ENCODE assay signal across 2 cellular contexts in the genomic region with DNA sequence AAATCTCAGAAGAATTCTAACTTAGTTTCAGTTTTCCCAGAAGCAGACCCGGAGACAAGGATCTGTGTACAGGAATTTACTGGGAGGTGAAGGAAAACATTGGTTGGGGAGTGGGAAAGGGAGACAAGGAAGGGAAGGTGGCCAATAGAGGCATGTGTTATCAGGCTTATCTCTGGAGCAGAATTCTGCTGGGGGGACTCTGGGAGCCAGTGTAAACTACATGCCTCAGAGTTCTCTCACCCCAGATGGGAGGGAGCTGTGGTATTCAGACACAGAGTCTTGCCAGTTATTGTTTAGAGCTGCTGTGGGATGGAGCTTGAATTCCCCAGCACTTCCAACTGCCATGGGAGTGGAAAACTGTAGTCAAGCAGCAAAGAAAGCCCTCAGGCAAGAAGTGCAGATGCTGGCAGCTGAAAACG.
TF ChIP-seq lines count a peak whose summit lies in the region.

No MANE protein-coding gene starts in this region.

TF ChIP-seq in A549, 52 proteins besides CTCF, POLR2A, EP300 and RAD21:
- no peak for TF ChIP-seq FOXS1 (CRISPR knock-in tag; IDR thresholded peaks at IDR 0.05)
- no peak for TF ChIP-seq JUN (IDR thresholded peaks at IDR 0.05)
- TF ChIP-seq FOSB (CRISPR knock-in tag; IDR thresholded peaks at IDR 0.05) = no peak
- TF ChIP-seq TFCP2L1 (CRISPR knock-in tag; IDR thresholded peaks at IDR 0.05) = no peak
- no peak for TF ChIP-seq HDAC2 (IDR thresholded peaks at IDR 0.05)

TF ChIP-seq in GM23338, 12 proteins besides CTCF, POLR2A, EP300 and RAD21:
- TF ChIP-seq CREB1 (CRISPR knock-in tag; IDR thresholded peaks at IDR 0.05; ENCODE audit: low read depth) (no peak), EZH2phosphoT487 (IDR thresholded peaks at IDR 0.05; ENCODE audit: unreplicated experiment) (no peak), STAT1 (IDR thresholded peaks at IDR 0.05; ENCODE audit: unreplicated experiment) (no peak), EZH2 (IDR thresholded peaks at IDR 0.05; ENCODE audit: low read depth, unreplicated experiment) (no peak), POLR2AphosphoS5 (IDR thresholded peaks at IDR 0.05; ENCODE audit: low read depth) (no peak), NANOG (IDR thresholded peaks at IDR 0.05; ENCODE audit: borderline replicate concordance) (no peak), ZNF331 (CRISPR knock-in tag; IDR thresholded peaks at IDR 0.05; ENCODE audit: low read depth) (no peak), JUNB (IDR thresholded peaks at IDR 0.05; ENCODE audit: unreplicated experiment) (no peak), ZNF114 (CRISPR knock-in tag; IDR thresholded peaks at IDR 0.05) (no peak), REST (IDR thresholded peaks at IDR 0.05; ENCODE audit: unreplicated experiment) (no peak)
- TF ChIP-seq, protein P1, sequence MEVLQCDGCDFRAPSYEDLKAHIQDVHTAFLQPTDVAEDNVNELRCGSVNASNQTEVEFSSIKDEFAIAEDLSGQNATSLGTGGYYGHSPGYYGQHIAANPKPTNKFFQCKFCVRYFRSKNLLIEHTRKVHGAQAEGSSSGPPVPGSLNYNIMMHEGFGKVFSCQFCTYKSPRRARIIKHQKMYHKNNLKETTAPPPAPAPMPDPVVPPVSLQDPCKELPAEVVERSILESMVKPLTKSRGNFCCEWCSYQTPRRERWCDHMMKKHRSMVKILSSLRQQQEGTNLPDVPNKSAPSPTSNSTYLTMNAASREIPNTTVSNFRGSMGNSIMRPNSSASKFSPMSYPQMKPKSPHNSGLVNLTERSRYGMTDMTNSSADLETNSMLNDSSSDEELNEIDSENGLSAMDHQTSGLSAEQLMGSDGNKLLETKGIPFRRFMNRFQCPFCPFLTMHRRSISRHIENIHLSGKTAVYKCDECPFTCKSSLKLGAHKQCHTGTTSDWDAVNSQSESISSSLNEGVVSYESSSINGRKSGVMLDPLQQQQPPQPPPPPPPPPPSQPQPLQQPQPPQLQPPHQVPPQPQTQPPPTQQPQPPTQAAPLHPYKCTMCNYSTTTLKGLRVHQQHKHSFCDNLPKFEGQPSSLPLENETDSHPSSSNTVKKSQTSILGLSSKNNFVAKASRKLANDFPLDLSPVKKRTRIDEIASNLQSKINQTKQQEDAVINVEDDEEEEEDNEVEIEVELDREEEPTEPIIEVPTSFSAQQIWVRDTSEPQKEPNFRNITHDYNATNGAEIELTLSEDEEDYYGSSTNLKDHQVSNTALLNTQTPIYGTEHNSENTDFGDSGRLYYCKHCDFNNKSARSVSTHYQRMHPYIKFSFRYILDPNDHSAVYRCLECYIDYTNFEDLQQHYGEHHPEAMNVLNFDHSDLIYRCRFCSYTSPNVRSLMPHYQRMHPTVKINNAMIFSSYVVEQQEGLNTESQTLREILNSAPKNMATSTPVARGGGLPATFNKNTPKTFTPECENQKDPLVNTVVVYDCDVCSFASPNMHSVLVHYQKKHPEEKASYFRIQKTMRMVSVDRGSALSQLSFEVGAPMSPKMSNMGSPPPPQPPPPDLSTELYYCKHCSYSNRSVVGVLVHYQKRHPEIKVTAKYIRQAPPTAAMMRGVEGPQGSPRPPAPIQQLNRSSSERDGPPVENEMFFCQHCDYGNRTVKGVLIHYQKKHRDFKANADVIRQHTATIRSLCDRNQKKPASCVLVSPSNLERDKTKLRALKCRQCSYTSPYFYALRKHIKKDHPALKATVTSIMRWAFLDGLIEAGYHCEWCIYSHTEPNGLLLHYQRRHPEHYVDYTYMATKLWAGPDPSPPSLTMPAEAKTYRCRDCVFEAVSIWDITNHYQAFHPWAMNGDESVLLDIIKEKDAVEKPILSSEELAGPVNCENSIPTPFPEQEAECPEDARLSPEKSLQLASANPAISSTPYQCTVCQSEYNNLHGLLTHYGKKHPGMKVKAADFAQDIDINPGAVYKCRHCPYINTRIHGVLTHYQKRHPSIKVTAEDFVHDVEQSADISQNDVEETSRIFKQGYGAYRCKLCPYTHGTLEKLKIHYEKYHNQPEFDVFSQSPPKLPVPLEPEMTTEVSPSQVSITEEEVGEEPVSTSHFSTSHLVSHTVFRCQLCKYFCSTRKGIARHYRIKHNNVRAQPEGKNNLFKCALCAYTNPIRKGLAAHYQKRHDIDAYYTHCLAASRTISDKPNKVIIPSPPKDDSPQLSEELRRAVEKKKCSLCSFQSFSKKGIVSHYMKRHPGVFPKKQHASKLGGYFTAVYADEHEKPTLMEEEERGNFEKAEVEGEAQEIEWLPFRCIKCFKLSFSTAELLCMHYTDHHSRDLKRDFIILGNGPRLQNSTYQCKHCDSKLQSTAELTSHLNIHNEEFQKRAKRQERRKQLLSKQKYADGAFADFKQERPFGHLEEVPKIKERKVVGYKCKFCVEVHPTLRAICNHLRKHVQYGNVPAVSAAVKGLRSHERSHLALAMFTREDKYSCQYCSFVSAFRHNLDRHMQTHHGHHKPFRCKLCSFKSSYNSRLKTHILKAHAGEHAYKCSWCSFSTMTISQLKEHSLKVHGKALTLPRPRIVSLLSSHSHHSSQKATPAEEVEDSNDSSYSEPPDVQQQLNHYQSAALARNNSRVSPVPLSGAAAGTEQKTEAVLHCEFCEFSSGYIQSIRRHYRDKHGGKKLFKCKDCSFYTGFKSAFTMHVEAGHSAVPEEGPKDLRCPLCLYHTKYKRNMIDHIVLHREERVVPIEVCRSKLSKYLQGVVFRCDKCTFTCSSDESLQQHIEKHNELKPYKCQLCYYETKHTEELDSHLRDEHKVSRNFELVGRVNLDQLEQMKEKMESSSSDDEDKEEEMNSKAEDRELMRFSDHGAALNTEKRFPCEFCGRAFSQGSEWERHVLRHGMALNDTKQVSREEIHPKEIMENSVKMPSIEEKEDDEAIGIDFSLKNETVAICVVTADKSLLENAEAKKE (CRISPR knock-in tag; IDR thresholded peaks at IDR 0.05) = no peak
- TF ChIP-seq, protein P2, sequence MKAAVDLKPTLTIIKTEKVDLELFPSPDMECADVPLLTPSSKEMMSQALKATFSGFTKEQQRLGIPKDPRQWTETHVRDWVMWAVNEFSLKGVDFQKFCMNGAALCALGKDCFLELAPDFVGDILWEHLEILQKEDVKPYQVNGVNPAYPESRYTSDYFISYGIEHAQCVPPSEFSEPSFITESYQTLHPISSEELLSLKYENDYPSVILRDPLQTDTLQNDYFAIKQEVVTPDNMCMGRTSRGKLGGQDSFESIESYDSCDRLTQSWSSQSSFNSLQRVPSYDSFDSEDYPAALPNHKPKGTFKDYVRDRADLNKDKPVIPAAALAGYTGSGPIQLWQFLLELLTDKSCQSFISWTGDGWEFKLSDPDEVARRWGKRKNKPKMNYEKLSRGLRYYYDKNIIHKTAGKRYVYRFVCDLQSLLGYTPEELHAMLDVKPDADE (IDR thresholded peaks at IDR 0.05) = no peak
